16 cellular contexts compared by ENCODE assay signal in the genomic region with DNA sequence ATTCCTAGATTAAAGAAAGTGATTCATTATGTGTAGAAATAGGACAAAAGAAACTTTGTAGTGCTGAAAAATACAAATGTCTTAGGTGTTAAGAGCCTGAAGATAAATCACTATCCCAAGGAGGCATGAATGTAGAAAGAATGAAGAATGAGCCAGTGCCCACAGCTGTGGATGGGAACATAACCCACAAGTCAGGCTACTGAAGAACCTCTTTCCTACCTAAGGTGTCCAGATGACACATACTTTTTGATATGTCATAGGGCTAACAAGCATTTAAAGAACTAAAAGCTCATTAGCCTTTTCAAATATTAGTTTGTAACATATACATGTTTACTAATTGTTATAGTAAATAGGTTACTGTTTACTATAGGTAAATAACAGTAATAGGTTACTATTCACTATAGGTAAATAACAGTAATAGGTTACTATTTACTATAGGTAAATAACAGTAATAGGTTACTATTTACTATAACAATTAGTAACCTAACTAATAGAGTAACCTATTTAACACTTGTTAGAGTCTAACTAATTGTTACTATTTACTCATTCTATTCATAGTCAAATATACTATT.
DNase-seq lines count a peak whose midpoint lies in the region; ATAC-seq lines count a peak whose summit lies in the region.
"Had no signal": no experiment of that assay in that cellular context is flagged by ENCODE, and none has a peak within 500 bp of the region (broad histone marks: within the 10 kb centered on the region; RNA-seq: fewer than 3 reads in every experiment).

No MANE protein-coding gene starts in this region.

- no peak overlapping the region for H3K4me3 Mint-ChIP-seq in T-helper 2 cell treated with Interferon-gamma antibody and Interleukin-4, amounts not matched to agents 5 μg/mL and 100 μg/mL, for 36 hours
- H3K4me3 Mint-ChIP-seq: CD14-positive monocyte; CD8-positive, alpha-beta T cell had no signal

- H3K9me3 Mint-ChIP-seq in T-helper 2 cell treated with Interferon-gamma antibody and Interleukin-4, amounts not matched to agents 5 μg/mL and 100 μg/mL, for 36 hours: no peaks in the 10 kb centered on the region
- H3K9me3 Mint-ChIP-seq: CD14-positive monocyte; CD8-positive, alpha-beta T cell had no signal

- no peak overlapping the region for H3K27ac Mint-ChIP-seq in T-helper 2 cell treated with Interferon-gamma antibody and Interleukin-4, amounts not matched to agents 5 μg/mL and 100 μg/mL, for 36 hours
- H3K27ac Mint-ChIP-seq: CD14-positive monocyte; CD8-positive, alpha-beta T cell had no signal

- no peaks in the 10 kb centered on the region for H3K36me3 Mint-ChIP-seq in T-helper 2 cell treated with Interferon-gamma antibody and Interleukin-4, amounts not matched to agents 5 μg/mL and 100 μg/mL, for 36 hours (ENCODE audit: low read depth)
- H3K36me3 Mint-ChIP-seq: CD14-positive monocyte; CD8-positive, alpha-beta T cell had no signal

- ATAC-seq in GM19452 (IDR thresholded peaks at IDR 0.05; ENCODE audit: unreplicated experiment) (peak; percentile 59), HG02973 (IDR thresholded peaks at IDR 0.05; ENCODE audit: unreplicated experiment) (no peak)
- ATAC-seq: CD8-positive, alpha-beta T cell; HCT116; K562 had no signal

- DNase-seq in DMS153 (lab: John Stamatoyannopoulos, UW) (peak; percentile 33), DMS153 treated with DMSO at 0.1 percent for 48 hours (lab: John Stamatoyannopoulos, UW; ENCODE audit: unreplicated experiment) (no peak), NCI-H774 (lab: John Stamatoyannopoulos, UW) (peak; percentile 74), renal cortical epithelial cell (ENCODE audit: low read depth) (peak; percentile 29), NCI-H510A treated with DMSO at 0.1 percent for 48 hours (lab: John Stamatoyannopoulos, UW) (no peak)
- no peak for DNase-seq in T-helper 2 cell treated with Interferon-gamma antibody and Interleukin-4, amounts not matched to agents 5 μg/mL and 100 μg/mL, for 36 hours (ENCODE audit: low spot score)
- DNase-seq: CD8-positive, alpha-beta T cell; COR-L47; DMS79; GM23248; Karpas-422 had no signal

- H3K4me1 Mint-ChIP-seq in T-helper 2 cell treated with Interferon-gamma antibody and Interleukin-4, amounts not matched to agents 5 μg/mL and 100 μg/mL, for 36 hours (ENCODE audit: low read depth): no peaks in the 10 kb centered on the region
- H3K4me1 Mint-ChIP-seq: CD14-positive monocyte had no signal

- no peaks in the 10 kb centered on the region for H3K27me3 Mint-ChIP-seq in T-helper 2 cell treated with Interferon-gamma antibody and Interleukin-4, amounts not matched to agents 5 μg/mL and 100 μg/mL, for 36 hours (ENCODE audit: low read depth)

Comparison
In these comparisons a context has a peak if more than half of its experiments do, and no peak if none do; other contexts are left out.
1. DNase-seq: peak in DMS153 (single experiment), NCI-H774 (single experiment) and renal cortical epithelial cell (single experiment); none in DMS153 treated with DMSO at 0.1 percent for 48 hours (single experiment), NCI-H510A treated with DMSO at 0.1 percent for 48 hours (single experiment) and T-helper 2 cell treated with Interferon-gamma antibody and Interleukin-4, amounts not matched to agents 5 μg/mL and 100 μg/mL, for 36 hours (single experiment).